In genomic region chr7:46745700-46746090, GRCh38 we compare ENCODE assay signal across 18 cellular contexts.
DNase-seq lines count a peak whose midpoint lies in the region; ATAC-seq, FAIRE-seq and TF ChIP-seq lines count a peak whose summit lies in the region.
"Had no signal": no experiment of that assay in that cellular context is flagged by ENCODE, and none has a peak within 500 bp of the region (broad histone marks: within the 10 kb centered on the region; RNA-seq: fewer than 3 reads in every experiment).

No MANE protein-coding gene starts in this region.

- H3K4me3 Mint-ChIP-seq in activated naive CD4-positive, alpha-beta T cell treated with anti-CD3 and anti-CD28 coated beads for 36 hours: no peak overlapping the region
- H3K4me3 Mint-ChIP-seq: activated naive CD4-positive, alpha-beta T cell treated with anti-CD3 and anti-CD28 coated beads, Interleukin-2, amount 50 U/mL, for 24 hours; naive thymus-derived CD8-positive, alpha-beta T cell; T-helper 2 cell treated with Interferon-gamma antibody and Interleukin-4, amounts not matched to agents 5 μg/mL and 100 μg/mL, for 36 hours had no signal

- H3K27me3 ChIP-seq in liver (ENCODE audit: control insufficient read depth in 4 of 4, insufficient read depth in 4 of 4, low read length in 3 of 4) (no peaks in the 10 kb centered on the region), HepG2 (ENCODE audit: control insufficient read depth in 1 of 2, insufficient read depth in 2 of 2, low read length in 2 of 2) (no peaks in the 10 kb centered on the region), Peyer's patch (no peaks in the 10 kb centered on the region)
- H3K27me3 ChIP-seq: suprapubic skin had no signal

- intact Hi-C loops in HepG2 (cut with micrococcal nuclease; ENCODE audit: unreplicated experiment): no loop called here
- intact Hi-C loops in activated naive CD4-positive, alpha-beta T cell treated with anti-CD3 and anti-CD28 coated beads for 36 hours (cut with micrococcal nuclease): no loop called here

- no peak overlapping the region for H3K9ac ChIP-seq in liver (ENCODE audit: low read depth in 1 of 2, low read length in 2 of 2)
- H3K9ac ChIP-seq in HepG2 (ENCODE audit: insufficient read depth, low read depth, low read length): no peak overlapping the region

- H3K9me3 ChIP-seq in liver (ENCODE audit: control insufficient read depth in 4 of 4, low read length in 3 of 4) (no peaks in the 10 kb centered on the region), HepG2 (ENCODE audit: low read length) (no peaks in the 10 kb centered on the region), Peyer's patch (no peaks in the 10 kb centered on the region)
- H3K9me3 ChIP-seq: lower lobe of right lung, suprapubic skin had no signal

- WGBS in liver: 70% methylated on average over 3 of the region's 3 CpGs
- WGBS in HepG2 (ENCODE audit: low lambda C conversion rate): 9% methylated on average over 3 of the region's 3 CpGs

- no peak overlapping the region for H3K27ac Mint-ChIP-seq in activated naive CD4-positive, alpha-beta T cell treated with anti-CD3 and anti-CD28 coated beads for 36 hours
- H3K27ac Mint-ChIP-seq: activated naive CD4-positive, alpha-beta T cell treated with anti-CD3 and anti-CD28 coated beads, Interleukin-2, amount 50 U/mL, for 24 hours; naive thymus-derived CD8-positive, alpha-beta T cell; T-helper 2 cell treated with Interferon-gamma antibody and Interleukin-4, amounts not matched to agents 5 μg/mL and 100 μg/mL, for 36 hours had no signal

- no peak overlapping the region for H3K4me2 ChIP-seq in HepG2 (ENCODE audit: low read depth, low read length)

- H3K4me1 Mint-ChIP-seq in activated naive CD4-positive, alpha-beta T cell treated with anti-CD3 and anti-CD28 coated beads for 36 hours (ENCODE audit: low read depth): no peaks in the 10 kb centered on the region
- H3K4me1 Mint-ChIP-seq: activated naive CD4-positive, alpha-beta T cell treated with anti-CD3 and anti-CD28 coated beads, Interleukin-2, amount 50 U/mL, for 24 hours; naive thymus-derived CD8-positive, alpha-beta T cell had no signal

- DNase-seq in HepG2 (ENCODE audit: low spot score): no peak
- DNase-seq in fibroblast of villous mesenchyme (ENCODE audit: low read depth): no peak
- no peak for DNase-seq in activated naive CD4-positive, alpha-beta T cell treated with anti-CD3 and anti-CD28 coated beads for 36 hours
- no peak for DNase-seq in Peyer's patch
- DNase-seq: activated CD8-positive, alpha-beta memory T cell treated with anti-CD3 and anti-CD28 coated beads, Interleukin-2, amount 50 U/mL, for 4 hours; DMS153; hippocampal formation; lower lobe of right lung; naive thymus-derived CD8-positive, alpha-beta T cell; NCI-H2081 treated with DMSO at 0.1 percent for 48 hours had no signal

- no peaks in the 10 kb centered on the region for H3K27me3 Mint-ChIP-seq in activated naive CD4-positive, alpha-beta T cell treated with anti-CD3 and anti-CD28 coated beads for 36 hours (ENCODE audit: low read depth)
- H3K27me3 Mint-ChIP-seq: activated naive CD4-positive, alpha-beta T cell treated with anti-CD3 and anti-CD28 coated beads, Interleukin-2, amount 50 U/mL, for 24 hours had no signal

- POLR2A ChIA-PET in HepG2 (lab: Yijun Ruan, JAX): no interaction called here

- no peaks in the 10 kb centered on the region for H3K79me2 ChIP-seq in HepG2 (ENCODE audit: insufficient read depth, low read length)

- H4K20me1 ChIP-seq in HepG2 (ENCODE audit: insufficient read depth, low read length): no peaks in the 10 kb centered on the region

- H3K27ac ChIP-seq in liver (ENCODE audit: low read depth in 1 of 2, low read length in 2 of 2): no peak overlapping the region
- H3K27ac ChIP-seq in HepG2 (ENCODE audit: extremely low read length, insufficient read depth, low read length): no peak overlapping the region
- no peak overlapping the region for H3K27ac ChIP-seq in Peyer's patch
- H3K27ac ChIP-seq: coronary artery, lower lobe of right lung, suprapubic skin had no signal

- no peak for TF ChIP-seq POLR2A in HepG2 (IDR thresholded peaks at IDR 0.05; ENCODE audit: insufficient read depth in 1 of 2, low read depth in 2 of 2, low read length in 2 of 2)
- no peak for TF ChIP-seq POLR2A in Peyer's patch (IDR thresholded peaks at IDR 0.05)

- no peaks in the 10 kb centered on the region for H3K36me3 Mint-ChIP-seq in activated naive CD4-positive, alpha-beta T cell treated with anti-CD3 and anti-CD28 coated beads for 36 hours (ENCODE audit: low read depth)
- H3K36me3 Mint-ChIP-seq: activated naive CD4-positive, alpha-beta T cell treated with anti-CD3 and anti-CD28 coated beads, Interleukin-2, amount 50 U/mL, for 24 hours; naive thymus-derived CD8-positive, alpha-beta T cell had no signal

- CTCF ChIA-PET in HepG2 (lab: Yijun Ruan, JAX; ENCODE audit: low intra/inter-chr PET ratio, low total read pairs): no interaction called here
- CTCF ChIA-PET in activated naive CD4-positive, alpha-beta T cell treated with anti-CD3 and anti-CD28 coated beads for 36 hours (lab: Charles Lee): no interaction called here

- no peak for TF ChIP-seq EP300 in HepG2 (IDR thresholded peaks at IDR 0.05; ENCODE audit: low read depth in 2 of 2, low read length in 2 of 2)
- no peak for TF ChIP-seq EP300 in HepG2 (CRISPR knock-in tag; IDR thresholded peaks at IDR 0.05; ENCODE audit: borderline replicate concordance)

- H3K4me1 ChIP-seq in liver (ENCODE audit: control insufficient read depth in 4 of 4, insufficient read depth in 4 of 4, low read length in 3 of 4): no peaks in the 10 kb centered on the region
- no peaks in the 10 kb centered on the region for H3K4me1 ChIP-seq in HepG2 (ENCODE audit: insufficient read depth, low read length)
- H3K4me1 ChIP-seq in Peyer's patch: no peaks in the 10 kb centered on the region
- H3K4me1 ChIP-seq: lower lobe of right lung, suprapubic skin had no signal

- in situ Hi-C loops in HepG2 (cut with HindIII; ENCODE audit: extremely low pct_ligation_motif_present, low pct_unique_long_range_greater_than_20kb): no loop called here

- TF ChIP-seq CTCF in liver (IDR thresholded peaks at IDR 0.05; ENCODE audit: low read depth, low read length, missing input control): no peak
- no peak for TF ChIP-seq CTCF in HepG2 (CRISPR knock-in tag; IDR thresholded peaks at IDR 0.05)
- TF ChIP-seq CTCF in fibroblast of villous mesenchyme (IDR thresholded peaks at IDR 0.05; ENCODE audit: insufficient read depth, low read depth, low read length): peak; percentile 36
- peak in 1 of 6 experiments; percentile 14 for TF ChIP-seq CTCF in Peyer's patch (IDR thresholded peaks at IDR 0.05)

- no peak for ATAC-seq in HepG2
- ATAC-seq in SK-N-SH treated with all-trans-retinoic acid at 6 μM for 48 hours: peak; percentile 75
- ATAC-seq in HG02610 (IDR thresholded peaks at IDR 0.05; ENCODE audit: unreplicated experiment): no peak
- no peak for ATAC-seq in GM21381 (IDR thresholded peaks at IDR 0.05; ENCODE audit: unreplicated experiment)
- ATAC-seq: lower lobe of right lung; naive thymus-derived CD8-positive, alpha-beta T cell had no signal

- no peak overlapping the region for H2AFZ ChIP-seq in HepG2 (ENCODE audit: low read length)

- no TSS peak for BruUV-seq in HepG2 (replicated peaks; lab: Mats Ljungman, UMichigan)

- H3K9me3 Mint-ChIP-seq in activated naive CD4-positive, alpha-beta T cell treated with anti-CD3 and anti-CD28 coated beads for 36 hours: peaks cover 3% of the 10 kb centered on the region
- H3K9me3 Mint-ChIP-seq: activated naive CD4-positive, alpha-beta T cell treated with anti-CD3 and anti-CD28 coated beads, Interleukin-2, amount 50 U/mL, for 24 hours had no signal

- H3K36me3 ChIP-seq in liver (ENCODE audit: control insufficient read depth in 4 of 4, insufficient read depth in 3 of 4, low read depth in 1 of 4, low read length in 3 of 4) (no peaks in the 10 kb centered on the region), HepG2 (replicated peaks in 1 of 2; ENCODE audit: control insufficient read depth in 1 of 2, insufficient read depth in 2 of 2, low read length in 2 of 2) (no peaks in the 10 kb centered on the region), Peyer's patch (no peaks in the 10 kb centered on the region)
- H3K36me3 ChIP-seq: lower lobe of right lung, suprapubic skin had no signal

- FAIRE-seq in HepG2 (lab: Jason Lieb, UNC): no peak

- TF ChIP-seq RAD21 in liver (IDR thresholded peaks at IDR 0.05) (peak; percentile 53 to 60), HepG2 (CRISPR knock-in tag; IDR thresholded peaks at IDR 0.05) (no peak)

- no peak overlapping the region for H3K4me3 ChIP-seq in liver (ENCODE audit: low read depth in 1 of 3, low read length in 3 of 3)
- H3K4me3 ChIP-seq in HepG2 (replicated peaks in 1 of 3; ENCODE audit: insufficient read depth in 1 of 3, low read depth in 2 of 3, low read length in 3 of 3): no peak overlapping the region
- H3K4me3 ChIP-seq in fibroblast of villous mesenchyme (ENCODE audit: low read depth, low read length): no peak overlapping the region
- no peak overlapping the region for H3K4me3 ChIP-seq in Peyer's patch
- H3K4me3 ChIP-seq: coronary artery, lower lobe of right lung, suprapubic skin had no signal

TF ChIP-seq in liver, 16 proteins besides CTCF, POLR2A, EP300 and RAD21 (continues in another document):
- no peak for TF ChIP-seq EGR1 (IDR thresholded peaks at IDR 0.05; ENCODE audit: low read depth in 2 of 2)

TF ChIP-seq in HepG2, 621 proteins besides CTCF, POLR2A, EP300 and RAD21 (continues in another document):
- TF ChIP-seq ZNF703 (CRISPR knock-in tag; IDR thresholded peaks at IDR 0.05; ENCODE audit: borderline replicate concordance): no peak

TF ChIP-seq in SK-N-SH treated with all-trans-retinoic acid at 6 μM for 48 hours, 23 proteins besides CTCF, POLR2A, EP300 and RAD21 (continues in another document):
- TF ChIP-seq CREB5 (CRISPR knock-in tag; IDR thresholded peaks at IDR 0.05; ENCODE audit: low read depth): no peak
- no peak for TF ChIP-seq ISL1 (CRISPR knock-in tag; IDR thresholded peaks at IDR 0.05)
- TF ChIP-seq ESRRG (CRISPR knock-in tag; IDR thresholded peaks at IDR 0.05): no peak
- TF ChIP-seq PPARA (CRISPR knock-in tag; IDR thresholded peaks at IDR 0.05; ENCODE audit: borderline replicate concordance): no peak
- TF ChIP-seq CSDC2 (CRISPR knock-in tag; IDR thresholded peaks at IDR 0.05): no peak
- TF ChIP-seq ZFP3 (CRISPR knock-in tag; IDR thresholded peaks at IDR 0.05): no peak
- no peak for TF ChIP-seq OSR1 (CRISPR knock-in tag; IDR thresholded peaks at IDR 0.05)
- no peak for TF ChIP-seq ZNF8 (CRISPR knock-in tag; IDR thresholded peaks at IDR 0.05)
- TF ChIP-seq ZNF565 (CRISPR knock-in tag; conservative IDR thresholded peaks at IDR 0.05; ENCODE audit: low read depth): no peak
